ENCODE assay signal across 17 cellular contexts in the genomic region with DNA sequence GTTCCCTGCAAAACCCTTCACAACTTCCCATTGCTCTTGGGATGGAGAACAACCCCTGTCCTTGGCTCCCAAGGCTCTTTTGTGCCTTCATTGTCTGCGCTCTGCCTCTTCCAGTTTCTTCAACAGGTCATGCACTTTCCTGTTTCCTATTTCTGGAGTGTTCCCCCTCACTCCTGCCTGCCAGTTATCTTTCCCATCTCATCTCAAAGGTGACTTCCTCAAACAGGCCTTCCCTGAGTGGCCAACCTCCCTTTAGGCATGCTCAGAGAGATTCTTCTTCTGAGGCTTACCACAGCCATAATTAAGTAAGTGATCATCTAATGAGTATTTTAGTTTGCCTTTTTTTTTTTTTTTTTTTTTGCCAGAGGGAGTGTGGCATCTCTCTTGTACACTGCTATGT. TPM values are rescaled to one million over a fixed set of nuclear protein-coding genes. Genes with fewer than 3 reads are reported as not detected.
A peak's percentile ranks its signal among the peaks of the same experiment; 100 is the strongest.
DNase-seq lines count a peak whose midpoint lies in the region; ATAC-seq and TF ChIP-seq lines count a peak whose summit lies in the region.
"Had no signal": no experiment of that assay in that cellular context is flagged by ENCODE, and none has a peak within 500 bp of the region (broad histone marks: within the 10 kb centered on the region; RNA-seq: fewer than 3 reads in every experiment).

No MANE protein-coding gene starts in this region.

- H3K4me1 ChIP-seq in CD4-positive, alpha-beta memory T cell (ENCODE audit: insufficient read depth, low read length): peaks cover 14% of the 10 kb centered on the region

- no peaks in the 10 kb centered on the region for H3K9me3 Mint-ChIP-seq in activated CD8-positive, alpha-beta memory T cell treated with anti-CD3 and anti-CD28 coated beads, Interleukin-2, amount 10 ng/mL, durations not matched to agents 7 days and 5 days (ENCODE audit: low read depth)
- H3K9me3 Mint-ChIP-seq in CD4-positive, alpha-beta memory T cell: peaks cover 0 to 2% (median 0%) of the 10 kb centered on the region in 8 donors
- H3K9me3 Mint-ChIP-seq in T-cell (no peaks in the 10 kb centered on the region), nephron (no peaks in the 10 kb centered on the region)

- no peak overlapping the region for H3K27ac ChIP-seq in CD4-positive, alpha-beta memory T cell (ENCODE audit: low read depth, low read length)
- H3K27ac ChIP-seq: RWPE1 had no signal

- H3K4me3 ChIP-seq in CD4-positive, alpha-beta memory T cell (ENCODE audit: low read length in 2 of 2): no peak overlapping the region

- TF ChIP-seq CTCF in nephron (IDR thresholded peaks at IDR 0.05; ENCODE audit: unreplicated experiment in 3 of 3): no peak

- H3K27ac Mint-ChIP-seq in activated CD8-positive, alpha-beta memory T cell treated with anti-CD3 and anti-CD28 coated beads, Interleukin-2, amount 10 ng/mL, durations not matched to agents 7 days and 5 days: peak overlapping the region; percentile 39
- H3K27ac Mint-ChIP-seq in CD4-positive, alpha-beta memory T cell: peak overlapping the region in 5 of 7 donors; percentile 59 to 95 (median 72)
- H3K27ac Mint-ChIP-seq in T-cell (peak overlapping the region; percentile 37 to 45), nephron (no peak overlapping the region)

- peaks cover 16% of the 10 kb centered on the region for H3K36me3 Mint-ChIP-seq in activated CD8-positive, alpha-beta memory T cell treated with anti-CD3 and anti-CD28 coated beads, Interleukin-2, amount 10 ng/mL, durations not matched to agents 7 days and 5 days
- peaks cover 18 to 25% of the 10 kb centered on the region in 2 donors for H3K36me3 Mint-ChIP-seq in CD4-positive, alpha-beta memory T cell
- H3K36me3 Mint-ChIP-seq in T-cell (peaks cover 17% of the 10 kb centered on the region), nephron (ENCODE audit: low read depth) (no peaks in the 10 kb centered on the region)

- CTCF ChIA-PET in activated CD8-positive, alpha-beta memory T cell treated with anti-CD3 and anti-CD28 coated beads, Interleukin-2, amount 10 ng/mL, durations not matched to agents 7 days and 5 days (lab: Charles Lee): interaction anchor here (1.4 kb wide), 1 partner anchor 18 kb away, joined by 3 read pairs; no protein-coding TSS in a partner anchor
- CTCF ChIA-PET in CD4-positive, alpha-beta memory T cell (lab: Charles Lee; ENCODE audit: partially characterized antibody): interaction anchor here (0.9 to 3.0 kb wide), 3 partner anchors 67 to 73 kb away, joined by 4 to 23 read pairs (median 6); no protein-coding TSS in a partner anchor
- CTCF ChIA-PET in T-cell (lab: Charles Lee): interaction anchor here in 1 of 2 donors (0.6 kb wide), 1 partner anchor 30 kb away, joined by 3 read pairs; no protein-coding TSS in a partner anchor

- no peak for DNase-seq in activated CD8-positive, alpha-beta memory T cell treated with anti-CD3 and anti-CD28 coated beads, Interleukin-2, amount 10 ng/mL, durations not matched to agents 7 days and 5 days
- no peak for DNase-seq in activated CD8-positive, alpha-beta memory T cell treated with anti-CD3 and anti-CD28 coated beads, Interleukin-2, amount 50 U/mL, for 48 hours
- no peak for DNase-seq in CD4-positive, alpha-beta memory T cell
- DNase-seq in T-cell (no peak), NCI-H69 (lab: John Stamatoyannopoulos, UW) (no peak), amygdala (lab: John Stamatoyannopoulos, UW) (no peak)
- DNase-seq: KG1; NCI-H187; NCI-H345; NK-92 treated with Interleukin-12 subunit alpha and Interleukin-12 subunit beta, amount 100 ng/mL, for 24 hours had no signal

- H3K4me1 Mint-ChIP-seq in activated CD8-positive, alpha-beta memory T cell treated with anti-CD3 and anti-CD28 coated beads, Interleukin-2, amount 10 ng/mL, durations not matched to agents 7 days and 5 days: peaks cover 26% of the 10 kb centered on the region
- H3K4me1 Mint-ChIP-seq in CD4-positive, alpha-beta memory T cell: peaks cover 14 to 38% (median 23%) of the 10 kb centered on the region in 4 donors
- H3K4me1 Mint-ChIP-seq in T-cell: peaks cover 16 to 52% (median 36%) of the 10 kb centered on the region in 3 donors
- H3K4me1 Mint-ChIP-seq in nephron: peaks cover 29% of the 10 kb centered on the region

- no peaks in the 10 kb centered on the region for H3K36me3 ChIP-seq in CD4-positive, alpha-beta memory T cell (ENCODE audit: insufficient read depth, low read length)

- no peak for ATAC-seq in activated CD8-positive, alpha-beta memory T cell treated with anti-CD3 and anti-CD28 coated beads, Interleukin-2, amount 10 ng/mL, durations not matched to agents 7 days and 5 days
- no peak for ATAC-seq in T-cell (replicated peaks in 1 of 4)
- ATAC-seq in HG03175 (IDR thresholded peaks at IDR 0.05; ENCODE audit: unreplicated experiment): no peak

- no peaks in the 10 kb centered on the region for H3K27me3 Mint-ChIP-seq in activated CD8-positive, alpha-beta memory T cell treated with anti-CD3 and anti-CD28 coated beads, Interleukin-2, amount 10 ng/mL, durations not matched to agents 7 days and 5 days
- H3K27me3 Mint-ChIP-seq in CD4-positive, alpha-beta memory T cell: no peaks in the 10 kb centered on the region
- H3K27me3 Mint-ChIP-seq in T-cell: no peaks in the 10 kb centered on the region
- H3K27me3 Mint-ChIP-seq in nephron (ENCODE audit: low read depth): peaks cover 12% of the 10 kb centered on the region

- intact Hi-C loops in CD4-positive, alpha-beta memory T cell (cut with micrococcal nuclease): no loop called here

- POLR2A ChIA-PET in CD4-positive, alpha-beta memory T cell (lab: Charles Lee; ENCODE audit: partially characterized antibody): interaction anchor here (14.4 kb wide), 1 partner anchor 66 kb away, joined by 478 read pairs; a partner anchor contains a TSS
- POLR2A ChIA-PET in T-cell (lab: Charles Lee): no interaction called here

- H3K27me3 ChIP-seq in CD4-positive, alpha-beta memory T cell (ENCODE audit: insufficient read depth, low read length): no peaks in the 10 kb centered on the region

- no peaks in the 10 kb centered on the region for H3K9me3 ChIP-seq in CD4-positive, alpha-beta memory T cell (ENCODE audit: control insufficient read depth in 1 of 2, low read length in 2 of 2)

- no peak overlapping the region for H3K4me3 Mint-ChIP-seq in activated CD8-positive, alpha-beta memory T cell treated with anti-CD3 and anti-CD28 coated beads, Interleukin-2, amount 10 ng/mL, durations not matched to agents 7 days and 5 days
- H3K4me3 Mint-ChIP-seq in CD4-positive, alpha-beta memory T cell: no peak overlapping the region
- H3K4me3 Mint-ChIP-seq in T-cell (no peak overlapping the region), nephron (peak overlapping the region in 2 of 3 experiments; percentile 17 to 19)

RNA-seq across cellular contexts. Expression of a gene that starts 2.9 kb away (rescaled TPM):
- 100 to 1,000 TPM; 135 to 195 TPM for total RNA-seq in activated CD8-positive, alpha-beta memory T cell treated with anti-CD3 and anti-CD28 coated beads, Interleukin-2, amount 10 ng/mL, durations not matched to agents 7 days and 5 days
- 100 to 1,000 TPM; 294 to 299 TPM for total RNA-seq in CD4-positive, alpha-beta memory T cell
- 100 to 1,000 TPM; 206 to 255 TPM for polyA plus RNA-seq in CD4-positive, alpha-beta memory T cell
- total RNA-seq in T-cell: 100 to 1,000 TPM; 243 to 380 (median 294) TPM

RNA-seq across cellular contexts. Expression of a gene that starts 45.6 kb away (rescaled TPM):
- 10 to 100 TPM in 1 of 2 experiments, 1 to 10 TPM in 1; 6.5 to 10.7 TPM for total RNA-seq in activated CD8-positive, alpha-beta memory T cell treated with anti-CD3 and anti-CD28 coated beads, Interleukin-2, amount 10 ng/mL, durations not matched to agents 7 days and 5 days
- 10 to 100 TPM in 1 of 2 experiments, 1 to 10 TPM in 1; 9.8 to 10.9 TPM for total RNA-seq in CD4-positive, alpha-beta memory T cell
- 1 to 10 TPM; 2.2 to 3.7 TPM for polyA plus RNA-seq in CD4-positive, alpha-beta memory T cell
- total RNA-seq in T-cell: 1 to 10 TPM; 2.4 to 7.6 (median 3.1) TPM
- total RNA-seq: A172, H4 had no signal
- polyA plus RNA-seq: BJ had no signal

RNA-seq across cellular contexts. Expression of a gene that starts 57.9 kb away (rescaled TPM):
- 10 to 100 TPM; 60.0 to 72.1 TPM for total RNA-seq in activated CD8-positive, alpha-beta memory T cell treated with anti-CD3 and anti-CD28 coated beads, Interleukin-2, amount 10 ng/mL, durations not matched to agents 7 days and 5 days
- total RNA-seq in CD4-positive, alpha-beta memory T cell: 10 to 100 TPM; 88.9 to 90.1 TPM
- polyA plus RNA-seq in CD4-positive, alpha-beta memory T cell: 100 to 1,000 TPM in 1 of 2 donors, 10 to 100 TPM in 1; 62.5 to 106 TPM
- total RNA-seq in T-cell: 10 to 100 TPM; 38.8 to 85.2 (median 69.6) TPM
- total RNA-seq: A172, Daoy, H4 had no signal
- polyA plus RNA-seq: BJ had no signal

Comparison
In these comparisons a context has a peak if more than half of its experiments do, and no peak if none do; other contexts are left out.
1. H3K27ac Mint-ChIP-seq: peak in activated CD8-positive, alpha-beta memory T cell treated with anti-CD3 and anti-CD28 coated beads, Interleukin-2, amount 10 ng/mL, durations not matched to agents 7 days and 5 days (single experiment), CD4-positive, alpha-beta memory T cell (5 of 7) and T-cell (2 of 2); none in nephron (0 of 3).
2. H3K4me3 Mint-ChIP-seq: peak in nephron (2 of 3); none in activated CD8-positive, alpha-beta memory T cell treated with anti-CD3 and anti-CD28 coated beads, Interleukin-2, amount 10 ng/mL, durations not matched to agents 7 days and 5 days (single experiment), CD4-positive, alpha-beta memory T cell (0 of 8) and T-cell (0 of 3).